18 cellular contexts compared by ENCODE assay signal in genomic region chr2:149715894-149716293, GRCh38.
"Had no signal": no experiment of that assay in that cellular context is flagged by ENCODE, and none has a peak within 500 bp of the region (broad histone marks: within the 10 kb centered on the region; RNA-seq: fewer than 3 reads in every experiment).

No MANE protein-coding gene starts in this region.

- ATAC-seq: effector memory CD8-positive, alpha-beta T cell; natural killer cell treated with Interleukin-12 subunit alpha and Interleukin-12 subunit beta and Interleukin-15 and Interleukin-18, amount 100 ng/mL, for 72 hours; stimulated activated memory B cell treated with anti-CD40 and anti-IgM and Interleukin-4, amounts not matched to agents 10 μg/mL and 1 μg/mL and 100 μg/mL, for 72 hours; stimulated activated naive CD8-positive, alpha-beta T cell treated with anti-CD3 and anti-CD28 coated beads, Interleukin-15, Interleukin-2, amounts not matched to agents 100 U/mL and 50 U/mL, for 24 hours had no signal

- H2AFZ ChIP-seq: parathyroid adenoma had no signal

- H3K4me3 ChIP-seq: neural progenitor cell, right lobe of liver, testis, tibial artery had no signal

- H3K9ac ChIP-seq: neural progenitor cell, parathyroid adenoma had no signal

- H3K27me3 ChIP-seq: neural progenitor cell, right lobe of liver, testis, tibial artery had no signal

- H3K27ac Mint-ChIP-seq: effector memory CD8-positive, alpha-beta T cell; immature natural killer cell; naive B cell; natural killer cell treated with Interleukin-12 subunit alpha and Interleukin-12 subunit beta and Interleukin-15 and Interleukin-18, amount 100 ng/mL, for 72 hours; neural progenitor cell; progenitor cell of endocrine pancreas; stimulated activated memory B cell treated with anti-CD40 and anti-IgM and Interleukin-4, amounts not matched to agents 10 μg/mL and 1 μg/mL and 100 μg/mL, for 72 hours; type B pancreatic cell had no signal

- H3K79me2 ChIP-seq: parathyroid adenoma had no signal

- DNase-seq: central memory CD4-positive, alpha-beta T cell; cortex of kidney; effector memory CD8-positive, alpha-beta T cell; hypothalamus; immature natural killer cell; naive B cell; right lobe of liver; stimulated activated CD4-positive, alpha-beta T cell treated with anti-CD3 and anti-CD28 coated beads, Interleukin-4, amount 100 ng/mL, for 4 hours; stimulated activated naive CD8-positive, alpha-beta T cell treated with anti-CD3 and anti-CD28 coated beads, Interleukin-15, Interleukin-2, amounts not matched to agents 100 U/mL and 50 U/mL, for 24 hours; substantia nigra; testis; tibial artery had no signal

- H3K36me3 ChIP-seq: neural progenitor cell, right lobe of liver, tibial artery had no signal

- H3K9me3 Mint-ChIP-seq: neural progenitor cell, type B pancreatic cell had no signal

- H3K4me1 ChIP-seq: parathyroid adenoma, right lobe of liver, testis had no signal

- H3K27ac ChIP-seq: neural progenitor cell, parathyroid adenoma, right lobe of liver, testis, tibial artery had no signal

- H3K9me3 ChIP-seq: right lobe of liver, testis, tibial artery had no signal

- H3K27me3 Mint-ChIP-seq: effector memory CD8-positive, alpha-beta T cell; naive B cell; natural killer cell treated with Interleukin-12 subunit alpha and Interleukin-12 subunit beta and Interleukin-15 and Interleukin-18, amount 100 ng/mL, for 72 hours; progenitor cell of endocrine pancreas; stimulated activated memory B cell treated with anti-CD40 and anti-IgM and Interleukin-4, amounts not matched to agents 10 μg/mL and 1 μg/mL and 100 μg/mL, for 72 hours; type B pancreatic cell had no signal

- H3K36me3 Mint-ChIP-seq: immature natural killer cell; naive B cell; natural killer cell treated with Interleukin-12 subunit alpha and Interleukin-12 subunit beta and Interleukin-15 and Interleukin-18, amount 100 ng/mL, for 72 hours; neural progenitor cell; stimulated activated memory B cell treated with anti-CD40 and anti-IgM and Interleukin-4, amounts not matched to agents 10 μg/mL and 1 μg/mL and 100 μg/mL, for 72 hours; type B pancreatic cell had no signal

- H3K4me2 ChIP-seq: neural progenitor cell had no signal

- H3K4me1 Mint-ChIP-seq: immature natural killer cell; naive B cell; stimulated activated memory B cell treated with anti-CD40 and anti-IgM and Interleukin-4, amounts not matched to agents 10 μg/mL and 1 μg/mL and 100 μg/mL, for 72 hours had no signal

- H3K4me3 Mint-ChIP-seq: effector memory CD8-positive, alpha-beta T cell; immature natural killer cell; naive B cell; natural killer cell treated with Interleukin-12 subunit alpha and Interleukin-12 subunit beta and Interleukin-15 and Interleukin-18, amount 100 ng/mL, for 72 hours; neural progenitor cell; stimulated activated memory B cell treated with anti-CD40 and anti-IgM and Interleukin-4, amounts not matched to agents 10 μg/mL and 1 μg/mL and 100 μg/mL, for 72 hours; type B pancreatic cell had no signal
